Comparison of ENCODE assay signal across 10 cellular contexts in genomic region chrX:72620550-72621145, GRCh38. TPM values are rescaled to one million over a fixed set of nuclear protein-coding genes. Genes with fewer than 3 reads are reported as not detected.
A peak's percentile ranks its signal among the peaks of the same experiment; 100 is the strongest.
DNase-seq lines count a peak whose midpoint lies in the region; ATAC-seq and TF ChIP-seq lines count a peak whose summit lies in the region.
"Had no signal": no experiment of that assay in that cellular context is flagged by ENCODE, and none has a peak within 500 bp of the region (broad histone marks: within the 10 kb centered on the region; RNA-seq: fewer than 3 reads in every experiment).

No MANE protein-coding gene starts in this region.

- TF ChIP-seq CTCF in PC-3 (conservative IDR thresholded peaks at IDR 0.05; ENCODE audit: low read depth, low read length) (no peak), mammary epithelial cell (conservative IDR thresholded peaks at IDR 0.05 in 1 of 2, IDR thresholded peaks at IDR 0.05 in 1 of 2; ENCODE audit: extremely low read depth in 1 of 2, insufficient read depth in 1 of 2, low read depth in 1 of 2, low read length in 2 of 2) (no peak), osteocyte (IDR thresholded peaks at IDR 0.05) (no peak), GM10266 (IDR thresholded peaks at IDR 0.05; ENCODE audit: control insufficient read depth, insufficient read depth, low read depth, missing control alignments) (no peak)

- no peaks in the 10 kb centered on the region for H3K4me1 ChIP-seq in CD4-positive, CD25-positive, alpha-beta regulatory T cell (ENCODE audit: control insufficient read depth, insufficient read depth, low read length, poor library complexity, severe bottlenecking)
- H3K4me1 ChIP-seq in PC-3 (ENCODE audit: insufficient read depth, low read length) (peaks cover 54% of the 10 kb centered on the region), mammary epithelial cell (ENCODE audit: insufficient read depth, low read length) (peaks cover 30% of the 10 kb centered on the region)
- no peaks in the 10 kb centered on the region for H3K4me1 ChIP-seq in effector memory CD4-positive, alpha-beta T cell (ENCODE audit: control insufficient read depth, insufficient read depth, low read length, poor library complexity, severe bottlenecking)
- H3K4me1 ChIP-seq: upper lobe of left lung had no signal

- peaks cover 0 to 14% (median 6%) of the 10 kb centered on the region in 4 donors for H3K4me1 Mint-ChIP-seq in CD4-positive, CD25-positive, alpha-beta regulatory T cell
- peaks cover 24% of the 10 kb centered on the region for H3K4me1 Mint-ChIP-seq in osteocyte (ENCODE audit: unreplicated experiment)
- H3K4me1 Mint-ChIP-seq: brain had no signal

- 33% methylated on average over 9 of the region's 9 CpGs for WGBS in mammary epithelial cell (ENCODE audit: low coverage, missing lambda C conversion rate)

- H3F3A ChIP-seq in PC-3 (ENCODE audit: low read length, unreplicated experiment), result peaks cover 18% of the 10 kb centered on the region

- in situ Hi-C loops in mammary epithelial cell (cut with MboI; ENCODE audit: low sequenced_read_pairs in 2 of 2), result no loop called here

- H3K9ac ChIP-seq in PC-3 (ENCODE audit: low read length) (peak overlapping the region; percentile 96), mammary epithelial cell (ENCODE audit: insufficient read depth, low read length) (no peak overlapping the region)

- no peaks in the 10 kb centered on the region for H3K36me3 ChIP-seq in CD4-positive, CD25-positive, alpha-beta regulatory T cell (ENCODE audit: control insufficient read depth, insufficient read depth, low read length)
- H3K36me3 ChIP-seq in PC-3 (ENCODE audit: low read depth, low read length), result peaks cover 40% of the 10 kb centered on the region
- H3K36me3 ChIP-seq in mammary epithelial cell (ENCODE audit: insufficient read depth, low read length), result no peaks in the 10 kb centered on the region
- no peaks in the 10 kb centered on the region for H3K36me3 ChIP-seq in effector memory CD4-positive, alpha-beta T cell (ENCODE audit: control insufficient read depth, insufficient read depth, low read length)
- H3K36me3 ChIP-seq: upper lobe of left lung had no signal

- peaks cover 0 to 9% (median 0%) of the 10 kb centered on the region in 7 donors for H3K9me3 Mint-ChIP-seq in CD4-positive, CD25-positive, alpha-beta regulatory T cell
- H3K9me3 Mint-ChIP-seq in osteocyte (ENCODE audit: unreplicated experiment), result peaks cover 6% of the 10 kb centered on the region

- H2AFZ ChIP-seq in PC-3 (ENCODE audit: low read length), result no peak overlapping the region
- H2AFZ ChIP-seq in mammary epithelial cell (ENCODE audit: low read depth, low read length), result no peak overlapping the region

- H3K27ac Mint-ChIP-seq in CD4-positive, CD25-positive, alpha-beta regulatory T cell, result peak overlapping the region; percentile 0 to 49 (median 44)
- H3K27ac Mint-ChIP-seq in osteocyte (ENCODE audit: unreplicated experiment), result peak overlapping the region; percentile 88
- H3K27ac Mint-ChIP-seq: brain had no signal

- peak in 1 of 3 donors; percentile 23 for DNase-seq in CD4-positive, CD25-positive, alpha-beta regulatory T cell
- DNase-seq in PC-3, result peak; percentile 96
- peak; percentile 77 for DNase-seq in mammary epithelial cell
- no peak for DNase-seq in osteocyte (ENCODE audit: extremely low spot score, unreplicated experiment)
- no peak for DNase-seq in GM10266 (ENCODE audit: extremely low spot score)
- no peak for DNase-seq in activated gamma-delta T cell (lab: John Stamatoyannopoulos, UW)
- no peak for DNase-seq in effector memory CD4-positive, alpha-beta T cell

- peak overlapping the region in 3 of 4 donors; percentile 29 to 64 (median 56) for H3K4me3 Mint-ChIP-seq in CD4-positive, CD25-positive, alpha-beta regulatory T cell
- H3K4me3 Mint-ChIP-seq in osteocyte (ENCODE audit: unreplicated experiment), result no peak overlapping the region
- H3K4me3 Mint-ChIP-seq: brain had no signal

- H3K36me3 Mint-ChIP-seq in CD4-positive, CD25-positive, alpha-beta regulatory T cell, result no peaks in the 10 kb centered on the region
- H3K36me3 Mint-ChIP-seq in osteocyte (ENCODE audit: unreplicated experiment), result no peaks in the 10 kb centered on the region
- H3K36me3 Mint-ChIP-seq: brain had no signal

- H3K27me3 Mint-ChIP-seq in CD4-positive, CD25-positive, alpha-beta regulatory T cell, result no peaks in the 10 kb centered on the region
- H3K27me3 Mint-ChIP-seq in osteocyte (ENCODE audit: unreplicated experiment), result no peaks in the 10 kb centered on the region
- H3K27me3 Mint-ChIP-seq: brain had no signal

- dilution Hi-C loops in mammary epithelial cell (cut with HindIII; ENCODE audit: low sequenced_read_pairs), result loop anchor here (5.0 kb wide), 1 partner anchor 33 kb away; no protein-coding TSS in a partner anchor

- H3K9me3 ChIP-seq in CD4-positive, CD25-positive, alpha-beta regulatory T cell (ENCODE audit: control insufficient read depth in 2 of 2, low read length in 2 of 2), result no peaks in the 10 kb centered on the region
- H3K9me3 ChIP-seq in PC-3 (ENCODE audit: low read length) (no peaks in the 10 kb centered on the region), mammary epithelial cell (replicated peaks; ENCODE audit: insufficient read depth, low read length) (no peaks in the 10 kb centered on the region)
- no peaks in the 10 kb centered on the region for H3K9me3 ChIP-seq in effector memory CD4-positive, alpha-beta T cell (ENCODE audit: control insufficient read depth, low read length)
- H3K9me3 ChIP-seq: upper lobe of left lung had no signal

- H3K4me2 ChIP-seq in PC-3 (ENCODE audit: low read length) (peak overlapping the region; percentile 84), mammary epithelial cell (ENCODE audit: insufficient read depth, low read depth, low read length) (peak overlapping the region; percentile 50)

- H4K20me1 ChIP-seq in PC-3 (ENCODE audit: low read length) (no peaks in the 10 kb centered on the region), mammary epithelial cell (ENCODE audit: insufficient read depth, low read length) (no peaks in the 10 kb centered on the region)

- peak overlapping the region; percentile 48 for H3K4me3 ChIP-seq in CD4-positive, CD25-positive, alpha-beta regulatory T cell (ENCODE audit: low read depth, low read length)
- peak overlapping the region; percentile 54 for H3K4me3 ChIP-seq in PC-3 (ENCODE audit: low read length)
- H3K4me3 ChIP-seq in mammary epithelial cell (replicated peaks in 1 of 3; ENCODE audit: insufficient read depth in 1 of 3, low read depth in 2 of 3, low read length in 3 of 3), result no peak overlapping the region
- H3K4me3 ChIP-seq in effector memory CD4-positive, alpha-beta T cell (ENCODE audit: insufficient read depth, low read depth, low read length, poor library complexity, severe bottlenecking), result no peak overlapping the region
- H3K4me3 ChIP-seq: upper lobe of left lung had no signal

- H3K79me2 ChIP-seq in PC-3 (ENCODE audit: low read length) (no peaks in the 10 kb centered on the region), mammary epithelial cell (ENCODE audit: insufficient read depth, low read length) (no peaks in the 10 kb centered on the region)

- BruUV-seq in PC-3 (replicated peaks; lab: Mats Ljungman, UMichigan) (no TSS peak), mammary epithelial cell (replicated peaks; lab: Mats Ljungman, UMichigan) (TSS peak; percentile 67)

- peak; percentile 42 to 65 for ATAC-seq in CD4-positive, CD25-positive, alpha-beta regulatory T cell (ENCODE audit: low read depth in 2 of 2)
- ATAC-seq in PC-3 (peak; percentile 78), HG03378 (IDR thresholded peaks at IDR 0.05; ENCODE audit: unreplicated experiment) (no peak)

- intact Hi-C loops in PC-3 (cut with micrococcal nuclease) (loop anchor here (2.0 to 5.0 kb wide), 3 partner anchors 48 to 438 kb away; partner anchors contain the start of genes HDAC8, PHKA1 and PIN4), mammary epithelial cell (cut with micrococcal nuclease) (loop anchor here (5.0 kb wide), 2 partner anchors 67 to 92 kb away; partner anchors contain the start of gene PHKA1)

- H3K27me3 ChIP-seq in CD4-positive, CD25-positive, alpha-beta regulatory T cell (ENCODE audit: control insufficient read depth, insufficient read depth, low read length), result no peaks in the 10 kb centered on the region
- H3K27me3 ChIP-seq in PC-3 (ENCODE audit: low read length), result no peaks in the 10 kb centered on the region
- H3K27me3 ChIP-seq in mammary epithelial cell (ENCODE audit: insufficient read depth, low read length), result no peaks in the 10 kb centered on the region
- H3K27me3 ChIP-seq in effector memory CD4-positive, alpha-beta T cell (replicated peaks; ENCODE audit: control insufficient read depth, insufficient read depth, low read length, poor library complexity, severe bottlenecking), result no peaks in the 10 kb centered on the region
- H3K27me3 ChIP-seq: upper lobe of left lung had no signal

- POLR2A ChIA-PET in PC-3 (lab: Charles Lee; ENCODE audit: unreplicated experiment), result interaction anchor here (2.9 kb wide), 1 partner anchor 94 kb away, joined by 32 read pairs; the partner anchor contains the start of gene PHKA1

- H3K27ac ChIP-seq in CD4-positive, CD25-positive, alpha-beta regulatory T cell (ENCODE audit: insufficient read depth, low read length, poor library complexity, severe bottlenecking), result no peak overlapping the region
- H3K27ac ChIP-seq in PC-3 (ENCODE audit: low read length) (peak overlapping the region; percentile 100), mammary epithelial cell (ENCODE audit: insufficient read depth, low read depth, low read length) (peak overlapping the region; percentile 80)
- no peak overlapping the region for H3K27ac ChIP-seq in effector memory CD4-positive, alpha-beta T cell (ENCODE audit: insufficient read depth, low read length, poor library complexity, severe bottlenecking)
- H3K27ac ChIP-seq: upper lobe of left lung had no signal

- CTCF ChIA-PET in PC-3 (lab: Charles Lee) (no interaction called here), mammary epithelial cell (lab: Charles Lee; ENCODE audit: low non-redundant PET) (no interaction called here)

- H3K9me2 ChIP-seq in PC-3 (replicated peaks; ENCODE audit: low read length), result no peaks in the 10 kb centered on the region

RNA-seq across cellular contexts. Expression of gene HDAC8, which starts 48.0 kb away (rescaled TPM):
- 21.7 TPM for total RNA-seq in CD4-positive, CD25-positive, alpha-beta regulatory T cell
- 10 to 100 TPM; 14.0 to 22.4 (median 16.1) TPM for polyA plus RNA-seq in CD4-positive, CD25-positive, alpha-beta regulatory T cell
- total RNA-seq in PC-3 (2014; rRNA removed), result 28.5 and 40.5 TPM in 2 replicates
- total RNA-seq in mammary epithelial cell, result 10 to 100 TPM; 22.7 to 25.4 TPM
- polyA plus RNA-seq in mammary epithelial cell, result 19.3 TPM
- polyA minus RNA-seq in mammary epithelial cell, result 18.7 TPM
- total RNA-seq in osteocyte, result 30.1 and 30.7 TPM in 2 replicates

Comparison
In these comparisons a context has a peak if more than half of its experiments do, and no peak if none do; other contexts are left out.
1. DNase-seq: peak in PC-3 (single experiment) and mammary epithelial cell (single experiment); none in osteocyte (single experiment), GM10266 (single experiment), activated gamma-delta T cell (single experiment) and effector memory CD4-positive, alpha-beta T cell (0 of 3).
2. H3K27ac ChIP-seq: peak in PC-3 (single experiment) and mammary epithelial cell (single experiment); none in CD4-positive, CD25-positive, alpha-beta regulatory T cell (single experiment) and effector memory CD4-positive, alpha-beta T cell (single experiment).
3. H3K4me3 ChIP-seq: peak in CD4-positive, CD25-positive, alpha-beta regulatory T cell (single experiment) and PC-3 (single experiment); none in mammary epithelial cell (0 of 3) and effector memory CD4-positive, alpha-beta T cell (single experiment).